ENCODE assay signal across 8 cellular contexts in genomic region chr17:64829824-64830630, GRCh38.
DNase-seq lines count a peak whose midpoint lies in the region; ATAC-seq and TF ChIP-seq lines count a peak whose summit lies in the region.
"Not testable (repeated sequence)": the region's sequence is repeated elsewhere in the genome, so short reads cannot be mapped to it uniquely, and the experiment has no call there.

No MANE protein-coding gene starts in this region.

- not testable (repeated sequence) for H3K27me3 ChIP-seq in BLaER1 treated with 17β-estradiol and CSF1 and Interleukin-3, amounts not matched to agents 10 nM and 100 nM; esophagus squamous epithelium; neural progenitor cell; upper lobe of left lung

- WGBS in esophagus squamous epithelium, 2 donors = 53 to 68% methylated on average over 8 of the region's 12 CpGs
- 56 to 61% methylated on average over 10 to 11 of the region's 12 CpGs for WGBS in upper lobe of left lung, 2 donors

- not testable (repeated sequence) for H2AFZ ChIP-seq in neural progenitor cell (replicated peaks)

- not testable (repeated sequence) for H3K4me3 Mint-ChIP-seq in activated T-cell treated with anti-CD3 and anti-CD28 coated beads, Interleukin-2, amount 50 U/mL, for 24 hours; dendritic cell treated with granulocyte-macrophage colony-stimulating factor and Interleukin-4, amounts not matched to agents 40 ng/mL and 50 ng/mL, for 4 days; neural progenitor cell

- H3K36me3 Mint-ChIP-seq in activated T-cell treated with anti-CD3 and anti-CD28 coated beads, Interleukin-2, amount 50 U/mL, for 24 hours (ENCODE audit: low read depth) = peaks cover 19% of the 10 kb centered on the region
- peaks cover 57% of the 10 kb centered on the region for H3K36me3 Mint-ChIP-seq in dendritic cell treated with granulocyte-macrophage colony-stimulating factor and Interleukin-4, amounts not matched to agents 40 ng/mL and 50 ng/mL, for 4 days (ENCODE audit: low read depth)
- not testable (repeated sequence) for H3K36me3 Mint-ChIP-seq in neural progenitor cell

- DNase-seq in activated T-cell treated with anti-CD3 and anti-CD28 coated beads, Interleukin-2, amount 50 U/mL, for 24 hours = peak; percentile 2
- DNase-seq in esophagus squamous epithelium (lab: John Stamatoyannopoulos, UW); left ventricle myocardium superior; left lobe of liver (ENCODE audit: low spot score); neural progenitor cell (ENCODE audit: low spot score); upper lobe of left lung: not testable (repeated sequence)

- peak overlapping the region in 5 of 11 experiments; percentile 23 to 38 (median 34); a peak in 5 of 22 replicates for H3K27ac ChIP-seq in BLaER1 treated with 17β-estradiol and CSF1 and Interleukin-3, amounts not matched to agents 10 nM and 100 nM
- peak overlapping the region; percentile 28 to 68 (median 60) for H3K27ac ChIP-seq in esophagus squamous epithelium
- H3K27ac ChIP-seq in neural progenitor cell = not testable (repeated sequence)
- peak overlapping the region in 3 of 4 donors; percentile 2 to 50 (median 48) for H3K27ac ChIP-seq in upper lobe of left lung

- ATAC-seq in left ventricle myocardium superior = peak; percentile 20
- ATAC-seq in left lobe of liver = peak; percentile 54
- not testable (repeated sequence) for ATAC-seq in upper lobe of left lung (ENCODE audit: low FRiP score in 2 of 2)

- not testable (repeated sequence) for H3K9me3 ChIP-seq in BLaER1 treated with 17β-estradiol and CSF1 and Interleukin-3, amounts not matched to agents 10 nM and 100 nM (replicated peaks in 1 of 11); esophagus squamous epithelium; neural progenitor cell (ENCODE audit: low read depth); upper lobe of left lung

- peak overlapping the region; percentile 51 to 72 (median 56); a peak in 21 of 22 replicates for H3K4me2 ChIP-seq in BLaER1 treated with 17β-estradiol and CSF1 and Interleukin-3, amounts not matched to agents 10 nM and 100 nM
- not testable (repeated sequence) for H3K4me2 ChIP-seq in neural progenitor cell

- not testable (repeated sequence) for TF ChIP-seq EP300 in upper lobe of left lung (IDR thresholded peaks at IDR 0.05)

- TF ChIP-seq POLR2A in esophagus squamous epithelium (IDR thresholded peaks at IDR 0.05); upper lobe of left lung (IDR thresholded peaks at IDR 0.05): not testable (repeated sequence)

- peaks cover 0 to 72% (median 0%) of the 10 kb centered on the region in 11 experiments; a peak in 8 of 22 replicates for H4K20me1 ChIP-seq in BLaER1 treated with 17β-estradiol and CSF1 and Interleukin-3, amounts not matched to agents 10 nM and 100 nM
- not testable (repeated sequence) for H4K20me1 ChIP-seq in neural progenitor cell (ENCODE audit: low read depth)

- H3K4me1 Mint-ChIP-seq in activated T-cell treated with anti-CD3 and anti-CD28 coated beads, Interleukin-2, amount 50 U/mL, for 24 hours (ENCODE audit: low read depth) = peaks cover 17% of the 10 kb centered on the region
- peaks cover 38% of the 10 kb centered on the region for H3K4me1 Mint-ChIP-seq in dendritic cell treated with granulocyte-macrophage colony-stimulating factor and Interleukin-4, amounts not matched to agents 40 ng/mL and 50 ng/mL, for 4 days (ENCODE audit: low read depth)
- H3K4me1 Mint-ChIP-seq in neural progenitor cell = not testable (repeated sequence)

- H3F3A ChIP-seq in neural progenitor cell (ENCODE audit: low read depth) = not testable (repeated sequence)

- not testable (repeated sequence) for H3K4me3 ChIP-seq in BLaER1 treated with 17β-estradiol and CSF1 and Interleukin-3, amounts not matched to agents 10 nM and 100 nM; esophagus squamous epithelium; neural progenitor cell; upper lobe of left lung

- H3K27ac Mint-ChIP-seq in activated T-cell treated with anti-CD3 and anti-CD28 coated beads, Interleukin-2, amount 50 U/mL, for 24 hours = not testable (repeated sequence)
- peak overlapping the region; percentile 20 for H3K27ac Mint-ChIP-seq in dendritic cell treated with granulocyte-macrophage colony-stimulating factor and Interleukin-4, amounts not matched to agents 40 ng/mL and 50 ng/mL, for 4 days
- peak overlapping the region; percentile 90 for H3K27ac Mint-ChIP-seq in neural progenitor cell

- H3K36me3 ChIP-seq in BLaER1 treated with 17β-estradiol and CSF1 and Interleukin-3, amounts not matched to agents 10 nM and 100 nM = peaks cover 0 to 27% (median 11%) of the 10 kb centered on the region in 11 experiments; a peak in 18 of 22 replicates
- peaks cover 0 to 33% (median 0%) of the 10 kb centered on the region in 3 donors for H3K36me3 ChIP-seq in esophagus squamous epithelium
- H3K36me3 ChIP-seq in neural progenitor cell, upper lobe of left lung: not testable (repeated sequence)

- 0 out of 22 replicates have a peak overlapping the region, but pooled peaks of 1 of the 11 experiments have one; percentile 26 for H3K9ac ChIP-seq in BLaER1 treated with 17β-estradiol and CSF1 and Interleukin-3, amounts not matched to agents 10 nM and 100 nM
- H3K9ac ChIP-seq in neural progenitor cell = not testable (repeated sequence)

- intact Hi-C loops in dendritic cell treated with granulocyte-macrophage colony-stimulating factor and Interleukin-4, amounts not matched to agents 40 ng/mL and 50 ng/mL, for 4 days (cut with micrococcal nuclease); esophagus squamous epithelium (cut with DNase I); left ventricle myocardium superior (cut with micrococcal nuclease): not testable (repeated sequence)

- not testable (repeated sequence) for H3K79me2 ChIP-seq in neural progenitor cell (ENCODE audit: low read depth)

- not testable (repeated sequence) for H3K9me3 Mint-ChIP-seq in activated T-cell treated with anti-CD3 and anti-CD28 coated beads, Interleukin-2, amount 50 U/mL, for 24 hours; dendritic cell treated with granulocyte-macrophage colony-stimulating factor and Interleukin-4, amounts not matched to agents 40 ng/mL and 50 ng/mL, for 4 days; neural progenitor cell

- not testable (repeated sequence) for H3K27me3 Mint-ChIP-seq in activated T-cell treated with anti-CD3 and anti-CD28 coated beads, Interleukin-2, amount 50 U/mL, for 24 hours; dendritic cell treated with granulocyte-macrophage colony-stimulating factor and Interleukin-4, amounts not matched to agents 40 ng/mL and 50 ng/mL, for 4 days; neural progenitor cell (ENCODE audit: insufficient read depth, low read depth)

- not testable (repeated sequence) for TF ChIP-seq CTCF in esophagus squamous epithelium (IDR thresholded peaks at IDR 0.05); neural progenitor cell (IDR thresholded peaks at IDR 0.05); upper lobe of left lung (IDR thresholded peaks at IDR 0.05)

- H3K4me1 ChIP-seq in BLaER1 treated with 17β-estradiol and CSF1 and Interleukin-3, amounts not matched to agents 10 nM and 100 nM = peaks cover 28 to 55% (median 37%) of the 10 kb centered on the region in 10 experiments
- H3K4me1 ChIP-seq in esophagus squamous epithelium (peaks cover 4 to 36% (median 8%) of the 10 kb centered on the region in 3 donors), upper lobe of left lung (peaks cover 14 to 23% (median 16%) of the 10 kb centered on the region in 4 donors)
- H3K4me1 ChIP-seq in neural progenitor cell = not testable (repeated sequence)
